Comparison of ENCODE assay signal across 18 cellular contexts in the genomic region with DNA sequence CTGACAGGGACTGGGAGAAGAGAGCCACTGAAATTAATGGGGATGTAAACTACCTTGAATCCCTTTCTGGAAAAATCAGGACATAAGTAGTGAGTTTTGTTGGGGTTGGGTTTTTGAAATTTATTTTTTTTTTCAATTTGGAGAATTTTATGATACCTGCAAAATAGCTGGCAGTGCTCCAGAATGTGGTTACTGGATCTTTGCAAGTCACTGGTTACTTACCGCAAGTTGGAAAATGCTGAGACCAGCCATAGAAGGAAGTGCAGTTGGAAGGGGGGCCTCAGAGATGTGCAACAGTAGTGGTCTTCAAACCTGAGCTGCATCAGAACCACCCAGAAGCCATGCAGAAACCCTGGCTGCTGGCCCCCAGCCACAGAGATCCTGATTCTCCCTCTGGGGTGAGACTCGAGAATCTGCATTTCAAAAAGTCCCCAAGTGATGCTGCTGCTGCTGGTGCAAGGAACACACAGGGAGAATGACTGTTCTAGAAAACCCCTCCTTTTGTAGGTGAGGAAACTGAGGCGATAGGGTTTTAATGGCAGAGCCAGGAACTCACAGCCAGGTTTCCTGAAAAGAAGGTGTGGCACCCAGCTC. TPM values are rescaled to one million over a fixed set of nuclear protein-coding genes. Genes with fewer than 3 reads are reported as not detected.
"Had no signal": no experiment of that assay in that cellular context is flagged by ENCODE, and none has a peak within 500 bp of the region (broad histone marks: within the 10 kb centered on the region; RNA-seq: fewer than 3 reads in every experiment).

No MANE protein-coding gene starts in this region.

- H3K36me3 Mint-ChIP-seq: naive thymus-derived CD4-positive, alpha-beta T cell; type B pancreatic cell had no signal

- H3K4me3 Mint-ChIP-seq: naive thymus-derived CD4-positive, alpha-beta T cell; stimulated activated naive CD8-positive, alpha-beta T cell treated with anti-CD3 and anti-CD28 coated beads, Interleukin-15, amount 100 ng/mL, for 72 hours; type B pancreatic cell had no signal

- ATAC-seq: left lobe of liver; mucosa of descending colon; naive thymus-derived CD4-positive, alpha-beta T cell; stimulated activated naive CD8-positive, alpha-beta T cell treated with anti-CD3 and anti-CD28 coated beads, Interleukin-15, amount 100 ng/mL, for 72 hours had no signal

- H3K9me3 Mint-ChIP-seq: naive thymus-derived CD4-positive, alpha-beta T cell; stimulated activated naive CD8-positive, alpha-beta T cell treated with anti-CD3 and anti-CD28 coated beads, Interleukin-15, amount 100 ng/mL, for 72 hours; type B pancreatic cell had no signal

- DNase-seq: activated CD4-positive, CD25-positive, alpha-beta regulatory T cell; activated naive CD4-positive, alpha-beta T cell; activated T-cell treated with anti-CD3 and anti-CD28 coated beads for 4 hours; anterior cingulate cortex; cortex of kidney; effector memory CD4-positive, alpha-beta T cell; foreskin melanocyte; mammary epithelial cell; mucosa of descending colon; naive thymus-derived CD4-positive, alpha-beta T cell; stimulated activated CD4-positive, alpha-beta T cell treated with anti-CD3 and anti-CD28 coated beads, Interleukin-1b, Interleukin-23, amount 100 ng/mL, for 48 hours; stimulated activated naive CD8-positive, alpha-beta T cell treated with anti-CD3 and anti-CD28 coated beads, Interleukin-15, amount 100 ng/mL, for 72 hours had no signal

- H3K27ac Mint-ChIP-seq: stimulated activated naive CD8-positive, alpha-beta T cell treated with anti-CD3 and anti-CD28 coated beads, Interleukin-15, amount 100 ng/mL, for 72 hours had no signal

- H3K4me3 ChIP-seq: heart left ventricle, mucosa of descending colon had no signal

- H3K4me1 Mint-ChIP-seq: naive thymus-derived CD4-positive, alpha-beta T cell; stimulated activated naive CD8-positive, alpha-beta T cell treated with anti-CD3 and anti-CD28 coated beads, Interleukin-15, amount 100 ng/mL, for 72 hours had no signal

- H3K9me3 ChIP-seq: heart left ventricle, mucosa of descending colon had no signal

- H3K27ac ChIP-seq: epithelial cell of prostate, heart left ventricle had no signal

- H3K36me3 ChIP-seq: heart left ventricle had no signal

RNA-seq across cellular contexts. Expression of a gene that starts 39.7 kb away (rescaled TPM):
- total RNA-seq: fibroblast of lung; T-helper 2 cell treated with Interferon-gamma antibody and Interleukin-4, amounts not matched to agents 100 ng/mL and 5 ng/mL, for 36 hours had no signal
- polyA plus RNA-seq: fibroblast of lung; naive thymus-derived CD4-positive, alpha-beta T cell had no signal
